ENCODE assay signal across 1 cellular context in genomic region chr5:160438316-160439204, GRCh38.
TF ChIP-seq lines count a peak whose summit lies in the region.

No MANE protein-coding gene starts in this region.

TF ChIP-seq in HEK293, 187 proteins besides CTCF, POLR2A, EP300 and RAD21 (continued from another document):
- TF ChIP-seq, protein P1, sequence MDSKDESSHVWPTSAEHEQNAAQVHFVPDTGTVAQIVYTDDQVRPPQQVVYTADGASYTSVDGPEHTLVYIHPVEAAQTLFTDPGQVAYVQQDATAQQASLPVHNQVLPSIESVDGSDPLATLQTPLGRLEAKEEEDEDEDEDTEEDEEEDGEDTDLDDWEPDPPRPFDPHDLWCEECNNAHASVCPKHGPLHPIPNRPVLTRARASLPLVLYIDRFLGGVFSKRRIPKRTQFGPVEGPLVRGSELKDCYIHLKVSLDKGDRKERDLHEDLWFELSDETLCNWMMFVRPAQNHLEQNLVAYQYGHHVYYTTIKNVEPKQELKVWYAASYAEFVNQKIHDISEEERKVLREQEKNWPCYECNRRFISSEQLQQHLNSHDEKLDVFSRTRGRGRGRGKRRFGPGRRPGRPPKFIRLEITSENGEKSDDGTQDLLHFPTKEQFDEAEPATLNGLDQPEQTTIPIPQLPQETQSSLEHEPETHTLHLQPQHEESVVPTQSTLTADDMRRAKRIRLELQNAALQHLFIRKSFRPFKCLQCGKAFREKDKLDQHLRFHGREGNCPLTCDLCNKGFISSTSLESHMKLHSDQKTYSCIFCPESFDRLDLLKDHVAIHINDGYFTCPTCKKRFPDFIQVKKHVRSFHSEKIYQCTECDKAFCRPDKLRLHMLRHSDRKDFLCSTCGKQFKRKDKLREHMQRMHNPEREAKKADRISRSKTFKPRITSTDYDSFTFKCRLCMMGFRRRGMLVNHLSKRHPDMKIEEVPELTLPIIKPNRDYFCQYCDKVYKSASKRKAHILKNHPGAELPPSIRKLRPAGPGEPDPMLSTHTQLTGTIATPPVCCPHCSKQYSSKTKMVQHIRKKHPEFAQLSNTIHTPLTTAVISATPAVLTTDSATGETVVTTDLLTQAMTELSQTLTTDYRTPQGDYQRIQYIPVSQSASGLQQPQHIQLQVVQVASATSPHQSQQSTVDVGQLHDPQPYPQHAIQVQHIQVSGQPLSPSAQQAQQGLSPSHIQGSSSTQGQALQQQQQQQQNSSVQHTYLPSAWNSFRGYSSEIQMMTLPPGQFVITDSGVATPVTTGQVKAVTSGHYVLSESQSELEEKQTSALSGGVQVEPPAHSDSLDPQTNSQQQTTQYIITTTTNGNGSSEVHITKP (tag by site-specific recombination; IDR thresholded peaks at IDR 0.05) = peak; percentile 75
- TF ChIP-seq ZNF626 (tag by site-specific recombination; IDR thresholded peaks at IDR 0.05) = no peak
